8 cellular contexts compared by ENCODE assay signal in the genomic region with DNA sequence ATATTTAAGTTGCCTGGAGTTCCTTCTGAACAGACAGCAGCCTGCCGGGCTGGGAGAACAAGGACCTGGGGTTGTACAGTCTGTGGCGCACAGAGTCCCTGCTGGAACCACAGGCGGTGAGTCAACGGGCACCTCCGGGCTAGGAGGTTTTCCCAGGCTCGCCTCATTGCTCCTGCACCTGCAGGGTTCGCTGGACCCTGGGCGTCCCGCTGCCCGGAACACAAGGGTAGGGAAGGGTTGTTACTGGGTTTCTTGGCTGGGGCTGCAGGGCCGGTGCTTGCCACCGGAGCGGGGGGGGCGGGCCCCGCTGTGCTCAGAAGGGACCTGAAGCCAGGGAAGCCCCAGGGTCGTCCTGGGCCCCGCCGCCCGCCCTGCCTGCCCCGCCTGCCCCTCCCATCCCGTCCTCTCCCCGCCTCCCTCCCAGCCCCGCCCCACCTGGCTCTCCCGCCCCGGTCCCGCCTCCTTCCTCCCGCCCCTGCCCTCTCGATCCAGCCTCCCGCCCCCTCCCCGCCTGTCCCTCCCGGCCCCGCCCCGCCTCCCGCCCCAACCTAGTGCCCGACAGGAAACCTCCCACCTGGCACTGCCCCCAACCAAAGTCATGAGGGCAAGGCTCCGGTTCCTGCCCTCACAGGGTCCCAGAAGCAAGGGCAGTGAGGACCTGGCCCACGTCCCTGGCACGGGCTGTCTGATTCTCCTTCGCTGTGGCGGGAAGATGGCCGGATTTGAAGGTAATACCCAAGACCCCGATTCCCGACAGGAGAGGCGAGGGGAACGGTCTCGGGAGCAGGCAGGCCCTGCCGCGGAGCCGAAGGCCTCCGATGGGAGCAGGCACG. TPM values are rescaled to one million over a fixed set of nuclear protein-coding genes. Genes with fewer than 3 reads are reported as not detected.
DNase-seq lines count a peak whose midpoint lies in the region; ATAC-seq and TF ChIP-seq lines count a peak whose summit lies in the region.

No MANE protein-coding gene starts in this region.

- H3K9me3 ChIP-seq in Loucy (ENCODE audit: insufficient read depth, low read depth, low read length) = no peaks in the 10 kb centered on the region
- no peaks in the 10 kb centered on the region for H3K9me3 ChIP-seq in left ventricle myocardium inferior (replicated peaks)

- H4K20me1 ChIP-seq in Loucy (ENCODE audit: insufficient read depth, low read length, poor library complexity, severe bottlenecking) = peaks cover 5% of the 10 kb centered on the region

- H3K9me3 Mint-ChIP-seq in activated naive CD8-positive, alpha-beta T cell treated with anti-CD3 and anti-CD28 coated beads, Interleukin-2, amount 50 U/mL, for 24 hours = peaks cover 9% of the 10 kb centered on the region

- H3K27ac Mint-ChIP-seq in activated naive CD8-positive, alpha-beta T cell treated with anti-CD3 and anti-CD28 coated beads, Interleukin-2, amount 50 U/mL, for 24 hours = peak overlapping the region; percentile 76

- H3K4me1 ChIP-seq in Loucy (ENCODE audit: insufficient read depth, low read length, poor library complexity, severe bottlenecking) (peaks cover 7% of the 10 kb centered on the region), left ventricle myocardium inferior (peaks cover 34% of the 10 kb centered on the region), rectal smooth muscle tissue (ENCODE audit: control insufficient read depth, insufficient read depth, low read length) (peaks cover 6% of the 10 kb centered on the region)

- DNase-seq in AG09309 (ENCODE audit: low read depth) = no peak
- peak; percentile 72 for DNase-seq in activated naive CD8-positive, alpha-beta T cell treated with anti-CD3 and anti-CD28 coated beads, Interleukin-2, amount 50 U/mL, for 24 hours
- DNase-seq in left ventricle myocardium inferior = peak; percentile 83

- intact Hi-C loops in left ventricle myocardium inferior (cut with micrococcal nuclease) = no loop called here

- peaks cover 10% of the 10 kb centered on the region; the same call in 1 of the 2 replicates for H3K79me2 ChIP-seq in Loucy (ENCODE audit: insufficient read depth, low read length)

- H3K27ac ChIP-seq in left ventricle myocardium inferior (replicated peaks) (peak overlapping the region; percentile 85), rectal smooth muscle tissue (ENCODE audit: low read depth, low read length) (peak overlapping the region; percentile 38)

- H3K4me3 ChIP-seq in AG09309 (ENCODE audit: control insufficient read depth, low read depth, low read length) (peak overlapping the region; percentile 44), Loucy (ENCODE audit: low read length, poor library complexity, severe bottlenecking) (peak overlapping the region; percentile 68), left ventricle myocardium inferior (peak overlapping the region; percentile 73), rectal smooth muscle tissue (ENCODE audit: low read length) (peak overlapping the region; percentile 90)

- TF ChIP-seq CTCF in AG09309 (IDR thresholded peaks at IDR 0.05; ENCODE audit: control insufficient read depth, insufficient read depth, low read depth, low read length, missing control alignments) = no peak
- TF ChIP-seq CTCF in Loucy (conservative IDR thresholded peaks at IDR 0.05; ENCODE audit: low read length) = no peak
- no peak for TF ChIP-seq CTCF in left ventricle myocardium inferior (IDR thresholded peaks at IDR 0.05; ENCODE audit: borderline replicate concordance)

- peak overlapping the region; percentile 71 for H3K4me2 ChIP-seq in Loucy (ENCODE audit: low read depth, low read length, poor library complexity, severe bottlenecking)

- peak overlapping the region; percentile 75 for H2AFZ ChIP-seq in Loucy (ENCODE audit: low read length)

- no peaks in the 10 kb centered on the region for H3F3A ChIP-seq in Loucy (ENCODE audit: low read depth)

- H3K27me3 ChIP-seq in Loucy (ENCODE audit: insufficient read depth, low read length, poor library complexity, severe bottlenecking) (no peaks in the 10 kb centered on the region), left ventricle myocardium inferior (ENCODE audit: low read depth) (no peaks in the 10 kb centered on the region), rectal smooth muscle tissue (ENCODE audit: control insufficient read depth, insufficient read depth, low read length) (no peaks in the 10 kb centered on the region)

- peak overlapping the region; percentile 70 for H3K9ac ChIP-seq in Loucy (ENCODE audit: low read depth, low read length, poor library complexity, severe bottlenecking)
- H3K9ac ChIP-seq in rectal smooth muscle tissue (ENCODE audit: low read length) = no peak overlapping the region

- H3K4me3 Mint-ChIP-seq in activated naive CD8-positive, alpha-beta T cell treated with anti-CD3 and anti-CD28 coated beads, Interleukin-2, amount 50 U/mL, for 24 hours = peak overlapping the region; percentile 70

- H3K27me3 Mint-ChIP-seq in activated naive CD8-positive, alpha-beta T cell treated with anti-CD3 and anti-CD28 coated beads, Interleukin-2, amount 50 U/mL, for 24 hours = peaks cover 12% of the 10 kb centered on the region

- H3K36me3 Mint-ChIP-seq in activated naive CD8-positive, alpha-beta T cell treated with anti-CD3 and anti-CD28 coated beads, Interleukin-2, amount 50 U/mL, for 24 hours (ENCODE audit: low read depth) = peaks cover 6% of the 10 kb centered on the region

- H3K36me3 ChIP-seq in Loucy (ENCODE audit: insufficient read depth, low read length) (no peaks in the 10 kb centered on the region), left ventricle myocardium inferior (peaks cover 17% of the 10 kb centered on the region), rectal smooth muscle tissue (ENCODE audit: control insufficient read depth, insufficient read depth, low read length) (peaks cover 16% of the 10 kb centered on the region)

- peaks cover 32% of the 10 kb centered on the region for H3K4me1 Mint-ChIP-seq in activated naive CD8-positive, alpha-beta T cell treated with anti-CD3 and anti-CD28 coated beads, Interleukin-2, amount 50 U/mL, for 24 hours

- peak; percentile 41 for ATAC-seq in GM19351 (IDR thresholded peaks at IDR 0.05; ENCODE audit: unreplicated experiment)
- ATAC-seq in SK-N-SH treated with all-trans-retinoic acid at 6 μM for 48 hours = peak; percentile 69
- peak; percentile 69 for ATAC-seq in activated naive CD8-positive, alpha-beta T cell treated with anti-CD3 and anti-CD28 coated beads, Interleukin-2, amount 50 U/mL, for 24 hours
- no peak for ATAC-seq in HG02938 (IDR thresholded peaks at IDR 0.05; ENCODE audit: unreplicated experiment)

- H3K9me2 ChIP-seq in Loucy (replicated peaks; ENCODE audit: low read depth, low read length) = no peaks in the 10 kb centered on the region

TF ChIP-seq in SK-N-SH treated with all-trans-retinoic acid at 6 μM for 48 hours, 23 proteins besides CTCF, POLR2A, EP300 and RAD21 (continues in another document):
- TF ChIP-seq OSR1 (CRISPR knock-in tag; IDR thresholded peaks at IDR 0.05) (no peak), CREB5 (CRISPR knock-in tag; IDR thresholded peaks at IDR 0.05; ENCODE audit: low read depth) (no peak), RARB (CRISPR knock-in tag; IDR thresholded peaks at IDR 0.05) (no peak), ZNF8 (CRISPR knock-in tag; IDR thresholded peaks at IDR 0.05) (no peak), ISL1 (CRISPR knock-in tag; IDR thresholded peaks at IDR 0.05) (no peak), TSHZ2 (CRISPR knock-in tag; IDR thresholded peaks at IDR 0.05) (no peak), SNAI2 (CRISPR knock-in tag; IDR thresholded peaks at IDR 0.05) (no peak), GLIS3 (CRISPR knock-in tag; IDR thresholded peaks at IDR 0.05) (no peak; the same call in 1 of the 2 replicates), TCF4 (CRISPR knock-in tag; IDR thresholded peaks at IDR 0.05; ENCODE audit: borderline replicate concordance) (no peak), ZNF565 (CRISPR knock-in tag; conservative IDR thresholded peaks at IDR 0.05; ENCODE audit: low read depth) (no peak), BACH2 (CRISPR knock-in tag; IDR thresholded peaks at IDR 0.05; ENCODE audit: borderline replicate concordance) (no peak), ESRRG (CRISPR knock-in tag; IDR thresholded peaks at IDR 0.05) (no peak), ZNF70 (CRISPR knock-in tag; IDR thresholded peaks at IDR 0.05) (no peak), CSDC2 (CRISPR knock-in tag; IDR thresholded peaks at IDR 0.05) (no peak), ZC3H10 (CRISPR knock-in tag; IDR thresholded peaks at IDR 0.05) (no peak), PPARA (CRISPR knock-in tag; IDR thresholded peaks at IDR 0.05; ENCODE audit: borderline replicate concordance) (no peak)

RNA-seq across cellular contexts. Expression of gene JMJD4, which starts 6.8 kb away (rescaled TPM):
- total RNA-seq in left ventricle myocardium inferior = 7.0 TPM

RNA-seq across cellular contexts. Expression of gene SNAP47, which starts 7.0 kb away (rescaled TPM):
- total RNA-seq in left ventricle myocardium inferior = 45.9 TPM
